19 cellular contexts compared by ENCODE assay signal in genomic region chr10:126439947-126440346, GRCh38. TPM values are rescaled to one million over a fixed set of nuclear protein-coding genes. Genes with fewer than 3 reads are reported as not detected.
DNase-seq lines count a peak whose midpoint lies in the region; ATAC-seq and TF ChIP-seq lines count a peak whose summit lies in the region.
"Had no signal": no experiment of that assay in that cellular context is flagged by ENCODE, and none has a peak within 500 bp of the region (broad histone marks: within the 10 kb centered on the region; RNA-seq: fewer than 3 reads in every experiment).

No MANE protein-coding gene starts in this region.

- H3K27ac ChIP-seq in GM23338 (ENCODE audit: low read depth) (no peak overlapping the region), esophagus (ENCODE audit: low read depth in 2 of 2, low read length in 1 of 2) (peak overlapping the region; percentile 2 to 59), left ventricle myocardium inferior (replicated peaks) (no peak overlapping the region)
- H3K27ac ChIP-seq: BLaER1 treated with 17β-estradiol and CSF1 and Interleukin-3, amounts not matched to agents 10 nM and 100 nM; KMS-11; SJCRH30 had no signal

- H3K4me1 ChIP-seq in GM23338 (ENCODE audit: insufficient read depth) (no peaks in the 10 kb centered on the region), esophagus (ENCODE audit: control insufficient read depth in 2 of 2, insufficient read depth in 2 of 2, low read length in 1 of 2) (no peaks in the 10 kb centered on the region), left ventricle myocardium inferior (no peaks in the 10 kb centered on the region)
- H3K4me1 ChIP-seq: BLaER1 treated with 17β-estradiol and CSF1 and Interleukin-3, amounts not matched to agents 10 nM and 100 nM; Caco-2; SJCRH30 had no signal

- H3K4me1 Mint-ChIP-seq in GM23338 (no peaks in the 10 kb centered on the region; the same call in 2 of the 3 replicates), osteocyte (ENCODE audit: unreplicated experiment) (peaks cover 10% of the 10 kb centered on the region)

- H4K20me1 ChIP-seq in GM23338 (replicated peaks; ENCODE audit: insufficient read depth): no peaks in the 10 kb centered on the region
- H4K20me1 ChIP-seq: BLaER1 treated with 17β-estradiol and CSF1 and Interleukin-3, amounts not matched to agents 10 nM and 100 nM had no signal

- no peak overlapping the region for H3K4me2 ChIP-seq in GM23338
- H3K4me2 ChIP-seq: BLaER1 treated with 17β-estradiol and CSF1 and Interleukin-3, amounts not matched to agents 10 nM and 100 nM; KMS-11 had no signal

- H3K27me3 ChIP-seq in GM23338 (ENCODE audit: insufficient read depth) (no peaks in the 10 kb centered on the region), esophagus (ENCODE audit: control insufficient read depth in 1 of 2, insufficient read depth in 2 of 2, low read length in 2 of 2) (no peaks in the 10 kb centered on the region), left ventricle myocardium inferior (ENCODE audit: low read depth) (peaks cover 20% of the 10 kb centered on the region)
- H3K27me3 ChIP-seq: BLaER1 treated with 17β-estradiol and CSF1 and Interleukin-3, amounts not matched to agents 10 nM and 100 nM; SJCRH30 had no signal

- 0 out of 2 replicates have a peak, but pooled peaks cover 18% of the 10 kb centered on the region for H3K9me2 ChIP-seq in GM23338 (ENCODE audit: insufficient read depth)

- no peak for ATAC-seq in GM23338
- no peak for ATAC-seq in HG02571 (IDR thresholded peaks at IDR 0.05; ENCODE audit: unreplicated experiment)
- ATAC-seq in GM18498 (IDR thresholded peaks at IDR 0.05; ENCODE audit: unreplicated experiment): no peak
- ATAC-seq: GM12878 had no signal

- no peak for DNase-seq in GM23338 (ENCODE audit: low spot score)
- DNase-seq in RPMI7951 (ENCODE audit: low read depth): peak; percentile 86
- DNase-seq in osteocyte (ENCODE audit: extremely low spot score, unreplicated experiment): peak; percentile 63
- DNase-seq in left ventricle myocardium inferior: no peak
- DNase-seq in erythroblast (lab: John Stamatoyannopoulos, UW): no peak
- DNase-seq: Caco-2, NCI-H1930, NCI-H2171 treated with DMSO at 0.1 percent for 48 hours, NCI-H524, RPMI8226, SJCRH30, SW 1271 had no signal

- H3K9me3 ChIP-seq in esophagus (ENCODE audit: control insufficient read depth in 2 of 2, insufficient read depth in 1 of 2, low read depth in 1 of 2, low read length in 1 of 2): no peaks in the 10 kb centered on the region
- peaks cover 39% of the 10 kb centered on the region for H3K9me3 ChIP-seq in left ventricle myocardium inferior (replicated peaks)
- H3K9me3 ChIP-seq: Caco-2, SJCRH30 had no signal

- H3K9me3 Mint-ChIP-seq in GM23338: peaks cover 8% of the 10 kb centered on the region
- peaks cover 17% of the 10 kb centered on the region for H3K9me3 Mint-ChIP-seq in osteocyte (ENCODE audit: unreplicated experiment)

- H3K27ac Mint-ChIP-seq in GM23338 (no peak overlapping the region), osteocyte (ENCODE audit: unreplicated experiment) (peak overlapping the region; percentile 11)

- WGBS in esophagus, 2 donors: 60 to 72% methylated on average over 3 of the region's 3 CpGs

- H3K36me3 Mint-ChIP-seq in GM23338 (ENCODE audit: low read depth) (peaks cover 5% of the 10 kb centered on the region; the same call in 2 of the 3 replicates), osteocyte (ENCODE audit: unreplicated experiment) (peaks cover 4% of the 10 kb centered on the region)

- TF ChIP-seq CTCF in GM23338 (conservative IDR thresholded peaks at IDR 0.05; ENCODE audit: low read depth in 2 of 2): 0 out of 4 replicates have a peak, but pooled peaks of 1 of the 2 experiments have one; percentile 19
- TF ChIP-seq CTCF in osteocyte (IDR thresholded peaks at IDR 0.05): no peak
- no peak for TF ChIP-seq CTCF in left ventricle myocardium inferior (IDR thresholded peaks at IDR 0.05; ENCODE audit: borderline replicate concordance)

- H3K27me3 Mint-ChIP-seq in GM23338 (ENCODE audit: insufficient read depth, low read depth, poor library complexity): no peaks in the 10 kb centered on the region
- H3K27me3 Mint-ChIP-seq in osteocyte (ENCODE audit: unreplicated experiment): peaks cover 19% of the 10 kb centered on the region

- H3K79me2 ChIP-seq in GM23338 (replicated peaks; ENCODE audit: insufficient read depth): no peaks in the 10 kb centered on the region

- no peaks in the 10 kb centered on the region for H3K36me3 ChIP-seq in GM23338 (ENCODE audit: insufficient read depth)
- no peaks in the 10 kb centered on the region for H3K36me3 ChIP-seq in esophagus (ENCODE audit: control insufficient read depth in 2 of 2, insufficient read depth in 2 of 2, low read length in 1 of 2)
- no peaks in the 10 kb centered on the region for H3K36me3 ChIP-seq in left ventricle myocardium inferior
- H3K36me3 ChIP-seq: BLaER1 treated with 17β-estradiol and CSF1 and Interleukin-3, amounts not matched to agents 10 nM and 100 nM; SJCRH30 had no signal

- H3K4me3 Mint-ChIP-seq in GM23338: no peak overlapping the region
- H3K4me3 Mint-ChIP-seq in osteocyte (ENCODE audit: unreplicated experiment): no peak overlapping the region

- 0 out of 2 replicates have a peak overlapping the region, but pooled peaks have one; percentile 63 for H2AFZ ChIP-seq in GM23338

- intact Hi-C loops in left ventricle myocardium inferior (cut with micrococcal nuclease): no loop called here

- H3K4me3 ChIP-seq in GM23338 (no peak overlapping the region), esophagus (ENCODE audit: low read depth in 1 of 2, low read length in 2 of 2) (no peak overlapping the region), left ventricle myocardium inferior (no peak overlapping the region)
- H3K4me3 ChIP-seq: BLaER1 treated with 17β-estradiol and CSF1 and Interleukin-3, amounts not matched to agents 10 nM and 100 nM; GM12878; SJCRH30 had no signal

- H3F3A ChIP-seq in GM23338 (replicated peaks; ENCODE audit: low read depth): no peaks in the 10 kb centered on the region

- TF ChIP-seq POLR2A in erythroblast (IDR thresholded peaks at IDR 0.05; ENCODE audit: low read length): no peak

TF ChIP-seq in GM23338, 12 proteins besides CTCF, POLR2A, EP300 and RAD21:
- TF ChIP-seq CREB1 (CRISPR knock-in tag; IDR thresholded peaks at IDR 0.05; ENCODE audit: low read depth) (no peak), EZH2phosphoT487 (IDR thresholded peaks at IDR 0.05; ENCODE audit: unreplicated experiment) (no peak), REST (IDR thresholded peaks at IDR 0.05; ENCODE audit: unreplicated experiment) (no peak), JUNB (IDR thresholded peaks at IDR 0.05; ENCODE audit: unreplicated experiment) (no peak)
TF ChIP-seq in GM23338: peak in this region for 0.

RNA-seq across cellular contexts. Expression of gene ADAM12, which starts 51.7 kb away (rescaled TPM):
- 0.16 and 0.87 TPM in 2 replicates for total RNA-seq in GM23338 (2014; rRNA removed; shearing (Covaris generic))
- polyA plus RNA-seq in GM23338 (2016; fragmentation: Nextera tagmentation; extraction: Ambion mirVana): 0.13 TPM in 1 of 2 replicates, not detected in the other
- 34.8 and 38.6 TPM in 2 replicates for total RNA-seq in RPMI7951 (2014; rRNA removed; shearing (Covaris generic))
- polyA plus RNA-seq in esophagus: under 1 TPM; under 0.01 to 0.06 TPM
- total RNA-seq in osteocyte: 41.7 and 45.6 TPM in 2 replicates
- 0.27 TPM for total RNA-seq in left ventricle myocardium inferior
- total RNA-seq: Caco-2, G401 had no signal

Comparison
In these comparisons a context has a peak if more than half of its experiments do, and no peak if none do; other contexts are left out.
1. DNase-seq: peak in RPMI7951 (single experiment) and osteocyte (single experiment); none in GM23338 (single experiment), left ventricle myocardium inferior (single experiment) and erythroblast (0 of 2).
2. H3K27ac ChIP-seq: peak in esophagus (2 of 2); none in GM23338 (single experiment) and left ventricle myocardium inferior (single experiment).
3. RNA of gene ADAM12, which starts 51.7 kb away (total RNA-seq): 41.7 to 45.6 TPM in osteocyte and 34.8 to 38.6 TPM in RPMI7951; 0.16 to 0.87 TPM in GM23338 and 0.27 TPM in left ventricle myocardium inferior (single experiment); every median in the first group is over 10 times any median in the second.